1 cellular context compared by ENCODE assay signal in the genomic region with DNA sequence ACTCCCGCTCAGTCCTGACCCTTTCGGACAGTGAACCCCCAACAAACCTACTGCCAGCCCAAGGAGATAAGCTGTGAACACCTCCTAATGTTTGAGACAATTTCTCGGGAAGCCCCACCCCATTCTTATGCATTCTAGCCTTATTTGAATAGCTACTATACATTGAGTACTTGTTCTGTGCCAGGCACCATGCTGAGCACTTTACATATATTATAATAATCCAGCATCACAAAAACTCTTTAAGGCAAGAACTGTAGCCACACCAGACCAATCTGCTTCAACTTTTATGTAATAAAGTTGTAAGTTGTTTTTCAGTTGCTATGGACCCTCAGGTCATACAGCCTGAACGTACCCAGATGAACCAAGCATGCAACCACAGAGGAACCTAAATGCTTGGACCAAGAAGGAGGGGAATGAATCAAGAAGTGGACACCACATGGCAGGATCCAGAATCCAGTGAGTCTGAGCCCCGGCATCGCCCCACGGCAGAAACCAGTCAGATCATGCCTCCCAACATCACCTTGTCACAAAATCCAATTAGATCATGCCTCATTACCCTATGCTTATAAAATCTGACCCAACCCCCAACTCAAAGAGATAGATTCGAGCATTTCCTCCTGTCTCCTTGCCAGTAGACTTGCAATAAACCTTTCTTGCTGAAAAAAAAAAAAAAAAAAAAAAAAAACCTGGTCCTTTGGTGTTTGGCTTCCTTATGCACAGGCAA.
TF ChIP-seq lines count a peak whose summit lies in the region.

No MANE protein-coding gene starts in this region.

TF ChIP-seq in GM23338, 12 proteins besides CTCF, POLR2A, EP300 and RAD21:
- TF ChIP-seq, protein P1, sequence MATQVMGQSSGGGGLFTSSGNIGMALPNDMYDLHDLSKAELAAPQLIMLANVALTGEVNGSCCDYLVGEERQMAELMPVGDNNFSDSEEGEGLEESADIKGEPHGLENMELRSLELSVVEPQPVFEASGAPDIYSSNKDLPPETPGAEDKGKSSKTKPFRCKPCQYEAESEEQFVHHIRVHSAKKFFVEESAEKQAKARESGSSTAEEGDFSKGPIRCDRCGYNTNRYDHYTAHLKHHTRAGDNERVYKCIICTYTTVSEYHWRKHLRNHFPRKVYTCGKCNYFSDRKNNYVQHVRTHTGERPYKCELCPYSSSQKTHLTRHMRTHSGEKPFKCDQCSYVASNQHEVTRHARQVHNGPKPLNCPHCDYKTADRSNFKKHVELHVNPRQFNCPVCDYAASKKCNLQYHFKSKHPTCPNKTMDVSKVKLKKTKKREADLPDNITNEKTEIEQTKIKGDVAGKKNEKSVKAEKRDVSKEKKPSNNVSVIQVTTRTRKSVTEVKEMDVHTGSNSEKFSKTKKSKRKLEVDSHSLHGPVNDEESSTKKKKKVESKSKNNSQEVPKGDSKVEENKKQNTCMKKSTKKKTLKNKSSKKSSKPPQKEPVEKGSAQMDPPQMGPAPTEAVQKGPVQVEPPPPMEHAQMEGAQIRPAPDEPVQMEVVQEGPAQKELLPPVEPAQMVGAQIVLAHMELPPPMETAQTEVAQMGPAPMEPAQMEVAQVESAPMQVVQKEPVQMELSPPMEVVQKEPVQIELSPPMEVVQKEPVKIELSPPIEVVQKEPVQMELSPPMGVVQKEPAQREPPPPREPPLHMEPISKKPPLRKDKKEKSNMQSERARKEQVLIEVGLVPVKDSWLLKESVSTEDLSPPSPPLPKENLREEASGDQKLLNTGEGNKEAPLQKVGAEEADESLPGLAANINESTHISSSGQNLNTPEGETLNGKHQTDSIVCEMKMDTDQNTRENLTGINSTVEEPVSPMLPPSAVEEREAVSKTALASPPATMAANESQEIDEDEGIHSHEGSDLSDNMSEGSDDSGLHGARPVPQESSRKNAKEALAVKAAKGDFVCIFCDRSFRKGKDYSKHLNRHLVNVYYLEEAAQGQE (IDR thresholded peaks at IDR 0.05; ENCODE audit: unreplicated experiment), result no peak
- TF ChIP-seq NANOG (IDR thresholded peaks at IDR 0.05; ENCODE audit: borderline replicate concordance) (peak; percentile 41; the same call in 1 of the 2 replicates), EZH2phosphoT487 (IDR thresholded peaks at IDR 0.05; ENCODE audit: unreplicated experiment) (no peak), ZNF114 (CRISPR knock-in tag; IDR thresholded peaks at IDR 0.05) (no peak), JUNB (IDR thresholded peaks at IDR 0.05; ENCODE audit: unreplicated experiment) (no peak), ZNF331 (CRISPR knock-in tag; IDR thresholded peaks at IDR 0.05; ENCODE audit: low read depth) (no peak), EZH2 (IDR thresholded peaks at IDR 0.05; ENCODE audit: low read depth, unreplicated experiment) (no peak)
- TF ChIP-seq, protein P2, sequence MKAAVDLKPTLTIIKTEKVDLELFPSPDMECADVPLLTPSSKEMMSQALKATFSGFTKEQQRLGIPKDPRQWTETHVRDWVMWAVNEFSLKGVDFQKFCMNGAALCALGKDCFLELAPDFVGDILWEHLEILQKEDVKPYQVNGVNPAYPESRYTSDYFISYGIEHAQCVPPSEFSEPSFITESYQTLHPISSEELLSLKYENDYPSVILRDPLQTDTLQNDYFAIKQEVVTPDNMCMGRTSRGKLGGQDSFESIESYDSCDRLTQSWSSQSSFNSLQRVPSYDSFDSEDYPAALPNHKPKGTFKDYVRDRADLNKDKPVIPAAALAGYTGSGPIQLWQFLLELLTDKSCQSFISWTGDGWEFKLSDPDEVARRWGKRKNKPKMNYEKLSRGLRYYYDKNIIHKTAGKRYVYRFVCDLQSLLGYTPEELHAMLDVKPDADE (IDR thresholded peaks at IDR 0.05), result no peak
- TF ChIP-seq, protein P3, sequence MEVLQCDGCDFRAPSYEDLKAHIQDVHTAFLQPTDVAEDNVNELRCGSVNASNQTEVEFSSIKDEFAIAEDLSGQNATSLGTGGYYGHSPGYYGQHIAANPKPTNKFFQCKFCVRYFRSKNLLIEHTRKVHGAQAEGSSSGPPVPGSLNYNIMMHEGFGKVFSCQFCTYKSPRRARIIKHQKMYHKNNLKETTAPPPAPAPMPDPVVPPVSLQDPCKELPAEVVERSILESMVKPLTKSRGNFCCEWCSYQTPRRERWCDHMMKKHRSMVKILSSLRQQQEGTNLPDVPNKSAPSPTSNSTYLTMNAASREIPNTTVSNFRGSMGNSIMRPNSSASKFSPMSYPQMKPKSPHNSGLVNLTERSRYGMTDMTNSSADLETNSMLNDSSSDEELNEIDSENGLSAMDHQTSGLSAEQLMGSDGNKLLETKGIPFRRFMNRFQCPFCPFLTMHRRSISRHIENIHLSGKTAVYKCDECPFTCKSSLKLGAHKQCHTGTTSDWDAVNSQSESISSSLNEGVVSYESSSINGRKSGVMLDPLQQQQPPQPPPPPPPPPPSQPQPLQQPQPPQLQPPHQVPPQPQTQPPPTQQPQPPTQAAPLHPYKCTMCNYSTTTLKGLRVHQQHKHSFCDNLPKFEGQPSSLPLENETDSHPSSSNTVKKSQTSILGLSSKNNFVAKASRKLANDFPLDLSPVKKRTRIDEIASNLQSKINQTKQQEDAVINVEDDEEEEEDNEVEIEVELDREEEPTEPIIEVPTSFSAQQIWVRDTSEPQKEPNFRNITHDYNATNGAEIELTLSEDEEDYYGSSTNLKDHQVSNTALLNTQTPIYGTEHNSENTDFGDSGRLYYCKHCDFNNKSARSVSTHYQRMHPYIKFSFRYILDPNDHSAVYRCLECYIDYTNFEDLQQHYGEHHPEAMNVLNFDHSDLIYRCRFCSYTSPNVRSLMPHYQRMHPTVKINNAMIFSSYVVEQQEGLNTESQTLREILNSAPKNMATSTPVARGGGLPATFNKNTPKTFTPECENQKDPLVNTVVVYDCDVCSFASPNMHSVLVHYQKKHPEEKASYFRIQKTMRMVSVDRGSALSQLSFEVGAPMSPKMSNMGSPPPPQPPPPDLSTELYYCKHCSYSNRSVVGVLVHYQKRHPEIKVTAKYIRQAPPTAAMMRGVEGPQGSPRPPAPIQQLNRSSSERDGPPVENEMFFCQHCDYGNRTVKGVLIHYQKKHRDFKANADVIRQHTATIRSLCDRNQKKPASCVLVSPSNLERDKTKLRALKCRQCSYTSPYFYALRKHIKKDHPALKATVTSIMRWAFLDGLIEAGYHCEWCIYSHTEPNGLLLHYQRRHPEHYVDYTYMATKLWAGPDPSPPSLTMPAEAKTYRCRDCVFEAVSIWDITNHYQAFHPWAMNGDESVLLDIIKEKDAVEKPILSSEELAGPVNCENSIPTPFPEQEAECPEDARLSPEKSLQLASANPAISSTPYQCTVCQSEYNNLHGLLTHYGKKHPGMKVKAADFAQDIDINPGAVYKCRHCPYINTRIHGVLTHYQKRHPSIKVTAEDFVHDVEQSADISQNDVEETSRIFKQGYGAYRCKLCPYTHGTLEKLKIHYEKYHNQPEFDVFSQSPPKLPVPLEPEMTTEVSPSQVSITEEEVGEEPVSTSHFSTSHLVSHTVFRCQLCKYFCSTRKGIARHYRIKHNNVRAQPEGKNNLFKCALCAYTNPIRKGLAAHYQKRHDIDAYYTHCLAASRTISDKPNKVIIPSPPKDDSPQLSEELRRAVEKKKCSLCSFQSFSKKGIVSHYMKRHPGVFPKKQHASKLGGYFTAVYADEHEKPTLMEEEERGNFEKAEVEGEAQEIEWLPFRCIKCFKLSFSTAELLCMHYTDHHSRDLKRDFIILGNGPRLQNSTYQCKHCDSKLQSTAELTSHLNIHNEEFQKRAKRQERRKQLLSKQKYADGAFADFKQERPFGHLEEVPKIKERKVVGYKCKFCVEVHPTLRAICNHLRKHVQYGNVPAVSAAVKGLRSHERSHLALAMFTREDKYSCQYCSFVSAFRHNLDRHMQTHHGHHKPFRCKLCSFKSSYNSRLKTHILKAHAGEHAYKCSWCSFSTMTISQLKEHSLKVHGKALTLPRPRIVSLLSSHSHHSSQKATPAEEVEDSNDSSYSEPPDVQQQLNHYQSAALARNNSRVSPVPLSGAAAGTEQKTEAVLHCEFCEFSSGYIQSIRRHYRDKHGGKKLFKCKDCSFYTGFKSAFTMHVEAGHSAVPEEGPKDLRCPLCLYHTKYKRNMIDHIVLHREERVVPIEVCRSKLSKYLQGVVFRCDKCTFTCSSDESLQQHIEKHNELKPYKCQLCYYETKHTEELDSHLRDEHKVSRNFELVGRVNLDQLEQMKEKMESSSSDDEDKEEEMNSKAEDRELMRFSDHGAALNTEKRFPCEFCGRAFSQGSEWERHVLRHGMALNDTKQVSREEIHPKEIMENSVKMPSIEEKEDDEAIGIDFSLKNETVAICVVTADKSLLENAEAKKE (CRISPR knock-in tag; IDR thresholded peaks at IDR 0.05), result 0 out of 2 replicates have a peak, but pooled peaks have one; percentile 9
